In the genomic region with DNA sequence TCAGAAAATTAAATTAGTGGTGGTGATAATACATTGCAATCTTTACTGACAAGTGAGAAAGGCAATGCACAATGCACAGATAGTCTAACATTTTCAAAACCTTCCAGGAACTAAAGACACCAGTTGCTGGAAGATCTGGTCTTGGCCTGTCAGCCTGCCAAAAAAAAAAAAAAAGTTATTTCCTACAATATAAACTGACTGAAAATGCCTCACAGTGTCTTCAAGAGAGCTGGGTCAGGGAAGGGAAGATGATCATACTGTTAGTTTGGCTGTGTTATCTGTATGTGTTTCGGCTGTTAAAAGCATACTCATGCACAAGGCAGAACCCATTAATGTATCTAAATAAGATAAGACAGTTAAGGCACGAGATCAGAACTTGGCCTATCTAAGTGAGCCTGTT, we compare ENCODE assay signal across 1 cellular context.
TF ChIP-seq lines count a peak whose summit lies in the region.

No MANE protein-coding gene starts in this region.

TF ChIP-seq in IMR-90, 13 proteins besides CTCF, POLR2A, EP300 and RAD21:
- TF ChIP-seq BHLHE40 (IDR thresholded peaks at IDR 0.05; ENCODE audit: low read depth, low read length) (0 out of 2 replicates have a peak, but pooled peaks have one; percentile 8), NFE2L2 (IDR thresholded peaks at IDR 0.05; ENCODE audit: low read depth, low read length) (no peak)
